23 cellular contexts compared by ENCODE assay signal in the genomic region with DNA sequence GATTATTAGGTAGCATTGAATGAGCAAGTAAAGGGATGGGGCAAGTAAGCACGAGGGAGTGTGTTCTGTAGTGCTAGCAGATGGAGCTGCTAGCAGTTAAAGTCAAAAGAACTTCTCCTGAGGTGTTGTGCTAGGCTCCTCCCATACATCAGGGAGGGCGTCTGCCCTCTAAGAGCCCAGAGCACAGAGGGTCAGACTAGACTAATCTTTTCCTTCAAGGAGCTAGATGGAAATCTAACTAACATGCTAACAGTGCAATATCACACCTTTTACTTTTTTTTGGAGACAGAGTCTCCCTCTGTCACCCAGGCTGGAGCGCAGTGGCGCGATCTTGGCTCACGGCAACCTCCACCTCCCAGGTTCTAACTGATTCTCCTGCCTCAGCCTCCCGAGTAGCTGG.
"Had no signal": no experiment of that assay in that cellular context is flagged by ENCODE, and none has a peak within 500 bp of the region (broad histone marks: within the 10 kb centered on the region; RNA-seq: fewer than 3 reads in every experiment).

No MANE protein-coding gene starts in this region.

- H3K36me3 ChIP-seq: brain microvascular endothelial cell, cardiac muscle cell had no signal

- H3K4me3 Mint-ChIP-seq: activated CD8-positive, alpha-beta memory T cell treated with anti-CD3 and anti-CD28 coated beads, Interleukin-2, amount 10 ng/mL, durations not matched to agents 7 days and 5 days; activated naive CD8-positive, alpha-beta T cell treated with anti-CD3 and anti-CD28 coated beads for 36 hours; activated T-cell treated with anti-CD3 and anti-CD28 coated beads, Interleukin-2, amount 50 U/mL, for 4 hours had no signal

- H3K27ac ChIP-seq: brain microvascular endothelial cell, cardiac muscle cell had no signal

- H3K9me3 Mint-ChIP-seq: activated naive CD8-positive, alpha-beta T cell treated with anti-CD3 and anti-CD28 coated beads for 36 hours; activated T-cell treated with anti-CD3 and anti-CD28 coated beads, Interleukin-2, amount 50 U/mL, for 4 hours had no signal

- FAIRE-seq: TTC549 had no signal

- H3K4me3 ChIP-seq: cardiac muscle cell had no signal

- DNase-seq: activated CD4-positive, alpha-beta T cell treated with anti-CD3 and anti-CD28 coated beads for 4 hours; activated CD4-positive, alpha-beta T cell treated with anti-CD3 and anti-CD28 coated beads, Interleukin-2, amount 50 U/mL, for 48 hours; activated CD8-positive, alpha-beta memory T cell treated with anti-CD3 and anti-CD28 coated beads, Interleukin-2, amount 10 ng/mL, durations not matched to agents 7 days and 5 days; activated effector memory CD4-positive, alpha-beta T cell treated with anti-CD3 and anti-CD28 coated beads, Interleukin-2, amount 50 U/mL, for 16 hours; activated naive CD4-positive, alpha-beta T cell treated with Interleukin-2 at 50 U/mL for 16 hours; activated naive CD8-positive, alpha-beta T cell treated with anti-CD3 and anti-CD28 coated beads for 36 hours; activated T-cell treated with anti-CD3 and anti-CD28 coated beads, Interleukin-2, amount 50 U/mL, for 4 hours; brain microvascular endothelial cell; KG1; NCI-H1048; NCI-H146; NCI-H187 treated with DMSO at 0.1 percent for 48 hours; NCI-H2081 treated with DMSO at 0.1 percent for 48 hours; NCI-H2227 treated with DMSO at 0.1 percent for 48 hours; NCI-H446 treated with DMSO at 0.1 percent for 48 hours; NCI-H524 treated with DMSO at 0.1 percent for 48 hours; NCI-H748 treated with DMSO at 0.1 percent for 48 hours; SIG-M5; T-helper 2 cell; T1000 had no signal

- H3K27ac Mint-ChIP-seq: activated CD8-positive, alpha-beta memory T cell treated with anti-CD3 and anti-CD28 coated beads, Interleukin-2, amount 10 ng/mL, durations not matched to agents 7 days and 5 days; activated naive CD8-positive, alpha-beta T cell treated with anti-CD3 and anti-CD28 coated beads for 36 hours had no signal

- H3K27me3 ChIP-seq: brain microvascular endothelial cell, cardiac muscle cell had no signal

- ATAC-seq: activated CD4-positive, CD25-positive, alpha-beta regulatory T cell treated with anti-CD3 and anti-CD28 coated beads, Interleukin-2, amount 50 U/mL, for 24 hours; activated CD8-positive, alpha-beta memory T cell treated with anti-CD3 and anti-CD28 coated beads, Interleukin-2, amount 10 ng/mL, durations not matched to agents 7 days and 5 days; activated T-cell treated with anti-CD3 and anti-CD28 coated beads, Interleukin-2, amount 50 U/mL, for 4 hours had no signal

- H3K27me3 Mint-ChIP-seq: activated naive CD8-positive, alpha-beta T cell treated with anti-CD3 and anti-CD28 coated beads for 36 hours had no signal
